Comparison of ENCODE assay signal across 2 cellular contexts in the genomic region with DNA sequence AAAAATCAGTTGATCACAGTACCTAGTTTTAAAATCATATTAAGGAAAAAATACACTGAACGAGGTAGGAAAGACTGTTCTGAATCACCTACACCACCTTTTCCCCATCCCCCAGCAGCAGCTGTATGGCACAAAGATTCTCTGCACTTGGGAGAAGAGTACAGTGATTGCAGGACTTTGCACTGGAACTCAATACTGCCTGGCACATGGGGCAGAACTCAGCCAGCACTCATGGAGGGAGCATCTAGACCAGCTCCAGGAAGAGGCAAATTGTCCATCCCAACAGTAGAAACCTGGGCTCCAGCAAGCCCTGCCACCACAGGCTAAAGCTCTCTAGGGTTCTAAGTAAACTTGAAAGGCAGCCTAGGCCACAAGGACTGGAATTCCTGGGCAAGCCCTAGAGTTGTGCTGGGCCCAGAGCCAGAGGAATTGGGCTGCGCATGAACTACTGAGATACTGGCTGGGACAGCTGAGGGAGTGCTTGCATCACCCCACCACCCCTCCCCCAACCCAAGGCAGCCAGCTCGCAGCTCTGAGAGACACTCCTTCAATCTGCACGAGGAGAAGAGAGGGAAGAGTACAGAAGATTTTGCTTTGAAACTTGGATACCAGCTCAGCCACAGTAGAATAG.
TF ChIP-seq lines count a peak whose summit lies in the region.

No MANE protein-coding gene starts in this region.

TF ChIP-seq in IMR-90, 13 proteins besides CTCF, POLR2A, EP300 and RAD21:
- no peak for TF ChIP-seq RCOR1 (IDR thresholded peaks at IDR 0.05; ENCODE audit: insufficient replicate concordance, low read length)
- no peak for TF ChIP-seq NFE2L2 (IDR thresholded peaks at IDR 0.05; ENCODE audit: low read depth, low read length)
- no peak for TF ChIP-seq SMC3 (IDR thresholded peaks at IDR 0.05; ENCODE audit: low read depth, low read length)
- no peak for TF ChIP-seq RFX5 (IDR thresholded peaks at IDR 0.05; ENCODE audit: low read depth, low read length)
- TF ChIP-seq, protein P1, sequence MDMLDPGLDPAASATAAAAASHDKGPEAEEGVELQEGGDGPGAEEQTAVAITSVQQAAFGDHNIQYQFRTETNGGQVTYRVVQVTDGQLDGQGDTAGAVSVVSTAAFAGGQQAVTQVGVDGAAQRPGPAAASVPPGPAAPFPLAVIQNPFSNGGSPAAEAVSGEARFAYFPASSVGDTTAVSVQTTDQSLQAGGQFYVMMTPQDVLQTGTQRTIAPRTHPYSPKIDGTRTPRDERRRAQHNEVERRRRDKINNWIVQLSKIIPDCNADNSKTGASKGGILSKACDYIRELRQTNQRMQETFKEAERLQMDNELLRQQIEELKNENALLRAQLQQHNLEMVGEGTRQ (IDR thresholded peaks at IDR 0.05; ENCODE audit: low read depth, low read length), result no peak
- no peak for TF ChIP-seq MXI1 (IDR thresholded peaks at IDR 0.05; ENCODE audit: borderline replicate concordance, low read depth, low read length)
- TF ChIP-seq CEBPB (IDR thresholded peaks at IDR 0.05; ENCODE audit: low read depth, low read length), result no peak
- TF ChIP-seq BHLHE40 (IDR thresholded peaks at IDR 0.05; ENCODE audit: low read depth, low read length), result no peak
- no peak for TF ChIP-seq MAFK (IDR thresholded peaks at IDR 0.05; ENCODE audit: low read depth, low read length)
- TF ChIP-seq MAZ (IDR thresholded peaks at IDR 0.05; ENCODE audit: borderline replicate concordance, low read depth, low read length), result no peak
- no peak for TF ChIP-seq CHD1 (IDR thresholded peaks at IDR 0.05; ENCODE audit: low read depth, low read length)
- TF ChIP-seq FOS (IDR thresholded peaks at IDR 0.05; ENCODE audit: low read depth, low read length), result no peak
- TF ChIP-seq, protein P2, sequence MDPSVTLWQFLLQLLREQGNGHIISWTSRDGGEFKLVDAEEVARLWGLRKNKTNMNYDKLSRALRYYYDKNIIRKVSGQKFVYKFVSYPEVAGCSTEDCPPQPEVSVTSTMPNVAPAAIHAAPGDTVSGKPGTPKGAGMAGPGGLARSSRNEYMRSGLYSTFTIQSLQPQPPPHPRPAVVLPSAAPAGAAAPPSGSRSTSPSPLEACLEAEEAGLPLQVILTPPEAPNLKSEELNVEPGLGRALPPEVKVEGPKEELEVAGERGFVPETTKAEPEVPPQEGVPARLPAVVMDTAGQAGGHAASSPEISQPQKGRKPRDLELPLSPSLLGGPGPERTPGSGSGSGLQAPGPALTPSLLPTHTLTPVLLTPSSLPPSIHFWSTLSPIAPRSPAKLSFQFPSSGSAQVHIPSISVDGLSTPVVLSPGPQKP (IDR thresholded peaks at IDR 0.05; ENCODE audit: borderline replicate concordance, low read depth, low read length), result no peak
TF ChIP-seq in IMR-90: peak in this region for 0.

TF ChIP-seq in H1, 55 proteins besides CTCF, POLR2A, EP300 and RAD21:
- no peak for TF ChIP-seq JUN (IDR thresholded peaks at IDR 0.05; ENCODE audit: low read depth, low read length)
- no peak for TF ChIP-seq EGR1 (IDR thresholded peaks at IDR 0.05; ENCODE audit: borderline replicate concordance, low read depth, low read length)
- no peak for TF ChIP-seq SIX5 (IDR thresholded peaks at IDR 0.05; ENCODE audit: low read depth, low read length)
- no peak for TF ChIP-seq FOSL1 (IDR thresholded peaks at IDR 0.05; ENCODE audit: insufficient read depth, low read depth, low read length)
- no peak for TF ChIP-seq NANOG (IDR thresholded peaks at IDR 0.05; ENCODE audit: insufficient read depth, low read depth, low read length, poor library complexity, severe bottlenecking)
- TF ChIP-seq SIRT6 (IDR thresholded peaks at IDR 0.05; ENCODE audit: low read length), result no peak
